15 cellular contexts compared by ENCODE assay signal in the genomic region with DNA sequence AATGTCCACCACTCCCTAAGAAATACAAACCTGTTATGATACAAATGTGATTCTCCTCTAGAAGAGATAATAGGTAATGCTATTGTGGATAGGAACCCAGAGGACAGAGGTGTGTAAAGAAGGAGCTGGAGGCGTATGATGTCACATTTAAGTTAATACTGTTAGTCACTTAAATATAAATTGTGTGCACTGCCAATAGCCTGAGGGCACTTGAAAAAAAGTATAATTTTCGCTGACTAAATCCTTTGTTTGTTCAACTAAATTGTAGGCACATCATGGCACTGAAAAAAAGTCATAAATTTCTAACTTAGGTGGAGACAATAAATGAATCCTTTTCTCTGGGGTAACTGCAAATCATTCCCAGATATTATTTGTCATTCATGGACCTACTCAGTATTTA. TPM values are rescaled to one million over a fixed set of nuclear protein-coding genes. Genes with fewer than 3 reads are reported as not detected.
DNase-seq lines count a peak whose midpoint lies in the region; ATAC-seq and TF ChIP-seq lines count a peak whose summit lies in the region.
"Had no signal": no experiment of that assay in that cellular context is flagged by ENCODE, and none has a peak within 500 bp of the region (broad histone marks: within the 10 kb centered on the region; RNA-seq: fewer than 3 reads in every experiment).

No MANE protein-coding gene starts in this region.

- ATAC-seq in CD4-positive, CD25-positive, alpha-beta regulatory T cell (ENCODE audit: low read depth in 2 of 2), result no peak
- peak; percentile 35; the same call in 2 of the 3 replicates for ATAC-seq in RWPE2 (ENCODE audit: low read depth)
- ATAC-seq in foreskin keratinocyte, result no peak

- peak overlapping the region in 2 of 3 donors; percentile 97 to 98 for H3K27ac Mint-ChIP-seq in CD4-positive, CD25-positive, alpha-beta regulatory T cell
- no peak overlapping the region for H3K27ac Mint-ChIP-seq in osteocyte (ENCODE audit: unreplicated experiment)
- H3K27ac Mint-ChIP-seq: GM23338 had no signal

- H3K79me2 ChIP-seq in DOHH2 (ENCODE audit: control insufficient read depth, low read length), result peaks cover 98% of the 10 kb centered on the region

- no peaks in the 10 kb centered on the region for H3K27me3 Mint-ChIP-seq in CD4-positive, CD25-positive, alpha-beta regulatory T cell
- H3K27me3 Mint-ChIP-seq in osteocyte (ENCODE audit: unreplicated experiment), result peaks cover 17% of the 10 kb centered on the region

- peaks cover 0 to 3% (median 0%) of the 10 kb centered on the region in 7 donors for H3K9me3 Mint-ChIP-seq in CD4-positive, CD25-positive, alpha-beta regulatory T cell
- no peaks in the 10 kb centered on the region for H3K9me3 Mint-ChIP-seq in osteocyte (ENCODE audit: unreplicated experiment)
- H3K9me3 Mint-ChIP-seq: GM23338, neural crest cell had no signal

- no peaks in the 10 kb centered on the region for H3K9me2 ChIP-seq in DOHH2 (replicated peaks; ENCODE audit: control insufficient read depth, low read length)

- peaks cover 39% of the 10 kb centered on the region for H3K36me3 Mint-ChIP-seq in CD4-positive, CD25-positive, alpha-beta regulatory T cell
- H3K36me3 Mint-ChIP-seq in osteocyte (ENCODE audit: unreplicated experiment), result no peaks in the 10 kb centered on the region

- TF ChIP-seq CTCF in DOHH2 (IDR thresholded peaks at IDR 0.05; ENCODE audit: low read depth, low read length, poor library complexity, severe bottlenecking), result no peak
- no peak for TF ChIP-seq CTCF in RWPE2 (IDR thresholded peaks at IDR 0.05; ENCODE audit: poor library complexity, severe bottlenecking)
- no peak for TF ChIP-seq CTCF in foreskin keratinocyte (conservative IDR thresholded peaks at IDR 0.05)
- no peak for TF ChIP-seq CTCF in osteocyte (IDR thresholded peaks at IDR 0.05)

- peak overlapping the region; percentile 91 for H3K4me2 ChIP-seq in DOHH2 (ENCODE audit: low read length)

- H3K9me3 ChIP-seq in CD4-positive, CD25-positive, alpha-beta regulatory T cell (ENCODE audit: control insufficient read depth in 2 of 2, low read length in 2 of 2), result no peaks in the 10 kb centered on the region
- H3K9me3 ChIP-seq in DOHH2 (ENCODE audit: control insufficient read depth, insufficient read depth, low read length), result no peaks in the 10 kb centered on the region
- H3K9me3 ChIP-seq in RWPE2 (ENCODE audit: severe bottlenecking), result peaks cover 2% of the 10 kb centered on the region
- H3K9me3 ChIP-seq: thoracic aorta had no signal

- peaks cover 49% of the 10 kb centered on the region for H4K20me1 ChIP-seq in DOHH2 (ENCODE audit: control insufficient read depth, insufficient read depth, low read depth, low read length)

- H3K4me3 ChIP-seq in CD4-positive, CD25-positive, alpha-beta regulatory T cell (ENCODE audit: low read depth, low read length), result peak overlapping the region; percentile 99
- H3K4me3 ChIP-seq in DOHH2 (ENCODE audit: low read length), result peak overlapping the region; percentile 85
- no peak overlapping the region for H3K4me3 ChIP-seq in RWPE2 (ENCODE audit: severe bottlenecking)

- H3K27ac ChIP-seq in CD4-positive, CD25-positive, alpha-beta regulatory T cell (ENCODE audit: insufficient read depth, low read length, poor library complexity, severe bottlenecking), result peak overlapping the region; percentile 72
- H3K27ac ChIP-seq in DOHH2 (ENCODE audit: low read depth, low read length) (0 out of 2 replicates have a peak overlapping the region, but pooled peaks have one; percentile 98), RWPE2 (ENCODE audit: poor library complexity, severe bottlenecking) (no peak overlapping the region), foreskin keratinocyte (no peak overlapping the region)
- H3K27ac ChIP-seq: thoracic aorta had no signal

- DNase-seq in CD4-positive, CD25-positive, alpha-beta regulatory T cell, result no peak
- DNase-seq in RWPE2 (ENCODE audit: low spot score), result no peak
- DNase-seq in foreskin keratinocyte, result peak; percentile 8 to 37
- DNase-seq in osteocyte (ENCODE audit: extremely low spot score, unreplicated experiment), result no peak
- DNase-seq in middle frontal gyrus (ENCODE audit: extremely low spot score, low spot score), result no peak
- no peak for DNase-seq in T-helper 9 cell
- DNase-seq: Calu3; kidney; NCI-H1105 treated with DMSO at 0.1 percent for 48 hours; NK-92 treated with Interleukin-12 subunit alpha and Interleukin-12 subunit beta, amount 100 ng/mL, for 24 hours had no signal

- peaks cover 41% of the 10 kb centered on the region for H3K36me3 ChIP-seq in CD4-positive, CD25-positive, alpha-beta regulatory T cell (ENCODE audit: control insufficient read depth, insufficient read depth, low read length)
- peaks cover 91% of the 10 kb centered on the region for H3K36me3 ChIP-seq in DOHH2 (ENCODE audit: control insufficient read depth, low read length)
- H3K36me3 ChIP-seq in RWPE2 (ENCODE audit: low read depth), result no peaks in the 10 kb centered on the region
- H3K36me3 ChIP-seq: thoracic aorta had no signal

- peak overlapping the region; percentile 95 to 99 (median 96) for H3K4me3 Mint-ChIP-seq in CD4-positive, CD25-positive, alpha-beta regulatory T cell
- H3K4me3 Mint-ChIP-seq in osteocyte (ENCODE audit: unreplicated experiment), result no peak overlapping the region
- H3K4me3 Mint-ChIP-seq: neural crest cell had no signal

- H3F3A ChIP-seq in DOHH2 (ENCODE audit: control insufficient read depth, insufficient read depth), result peaks cover under 1% of the 10 kb centered on the region

- H3K4me1 Mint-ChIP-seq in CD4-positive, CD25-positive, alpha-beta regulatory T cell, result peaks cover 20 to 88% (median 60%) of the 10 kb centered on the region in 4 donors
- peaks cover 22% of the 10 kb centered on the region for H3K4me1 Mint-ChIP-seq in osteocyte (ENCODE audit: unreplicated experiment)

- no peaks in the 10 kb centered on the region for H3K27me3 ChIP-seq in CD4-positive, CD25-positive, alpha-beta regulatory T cell (ENCODE audit: control insufficient read depth, insufficient read depth, low read length)
- no peaks in the 10 kb centered on the region for H3K27me3 ChIP-seq in DOHH2 (ENCODE audit: control insufficient read depth, low read length)
- H3K27me3 ChIP-seq in RWPE2 (ENCODE audit: insufficient read depth, poor library complexity, severe bottlenecking), result no peaks in the 10 kb centered on the region
- H3K27me3 ChIP-seq in foreskin keratinocyte, result peaks cover 18% of the 10 kb centered on the region

- peaks cover 83% of the 10 kb centered on the region for H3K4me1 ChIP-seq in CD4-positive, CD25-positive, alpha-beta regulatory T cell (ENCODE audit: control insufficient read depth, insufficient read depth, low read length, poor library complexity, severe bottlenecking)
- H3K4me1 ChIP-seq in DOHH2 (ENCODE audit: control insufficient read depth, low read length), result peaks cover 80% of the 10 kb centered on the region
- H3K4me1 ChIP-seq in RWPE2 (ENCODE audit: insufficient read depth, poor library complexity, severe bottlenecking), result no peaks in the 10 kb centered on the region
- no peaks in the 10 kb centered on the region for H3K4me1 ChIP-seq in foreskin keratinocyte

RNA-seq across cellular contexts. Expression of a gene that starts 4.4 kb away (rescaled TPM):
- total RNA-seq in CD4-positive, CD25-positive, alpha-beta regulatory T cell, result 174 TPM
- 100 to 1,000 TPM; 207 to 251 (median 233) TPM for polyA plus RNA-seq in CD4-positive, CD25-positive, alpha-beta regulatory T cell
- 0.04 TPM in 1 of 2 replicates, not detected in the other for total RNA-seq in foreskin keratinocyte
- 0.02 and 0.03 TPM in 2 replicates for polyA plus RNA-seq in foreskin keratinocyte
- not detected in 2 replicates for total RNA-seq in osteocyte
- total RNA-seq: Calu3, HT-29 had no signal

Comparison
In these comparisons a context has a peak if more than half of its experiments do, and no peak if none do; other contexts are left out.
1. DNase-seq: peak in foreskin keratinocyte (2 of 2); none in CD4-positive, CD25-positive, alpha-beta regulatory T cell (0 of 3), RWPE2 (single experiment), osteocyte (single experiment), middle frontal gyrus (single experiment) and T-helper 9 cell (single experiment).
2. H3K27ac ChIP-seq: peak in CD4-positive, CD25-positive, alpha-beta regulatory T cell (single experiment) and DOHH2 (single experiment); none in RWPE2 (single experiment) and foreskin keratinocyte (single experiment).
3. RNA of a gene that starts 4.4 kb away (total RNA-seq): 174 TPM in CD4-positive, CD25-positive, alpha-beta regulatory T cell (single experiment); 0.04 TPM in foreskin keratinocyte and not detected in osteocyte; every median in the first group is over 100 times any median in the second.